In genomic region chr21:14737922-14738321, GRCh38 we compare ENCODE assay signal across 8 cellular contexts.
DNase-seq lines count a peak whose midpoint lies in the region; ATAC-seq and TF ChIP-seq lines count a peak whose summit lies in the region.

No MANE protein-coding gene starts in this region.

- H3K4me1 Mint-ChIP-seq in T-helper 17 cell (no peaks in the 10 kb centered on the region), naive B cell (peaks cover 9 to 26% (median 11%) of the 10 kb centered on the region in 3 donors)

- peak; percentile 65 for TF ChIP-seq CTCF in GM13977 (IDR thresholded peaks at IDR 0.05; ENCODE audit: extremely low read depth, insufficient read depth, missing control alignments)

- no peaks in the 10 kb centered on the region for H3K9me3 Mint-ChIP-seq in naive B cell

- no peak overlapping the region for H3K27ac Mint-ChIP-seq in T-helper 17 cell
- H3K27ac Mint-ChIP-seq in naive B cell, result no peak overlapping the region

- H3K27me3 Mint-ChIP-seq in T-helper 17 cell, result peaks cover 6% of the 10 kb centered on the region
- H3K27me3 Mint-ChIP-seq in naive B cell, result no peaks in the 10 kb centered on the region

- ATAC-seq in T-helper 17 cell, result peak; percentile 85
- peak; percentile 75 to 82 for ATAC-seq in naive B cell (ENCODE audit: low read depth in 2 of 2)
- ATAC-seq in GM21576 (IDR thresholded peaks at IDR 0.05; ENCODE audit: unreplicated experiment), result no peak

- in situ Hi-C loops in ACHN (cut with HindIII; ENCODE audit: low pct_ligation_motif_present, low pct_unique_long_range_greater_than_20kb, low sequenced_read_pairs) (no loop called here), GM13977 (cut with MboI; ENCODE audit: low pct_unique_long_range_greater_than_20kb, low sequenced_read_pairs, unreplicated experiment) (loop anchor here (25.0 kb wide), 2 partner anchors 99 to 749 kb away; no protein-coding TSS in a partner anchor)

- DNase-seq in ACHN (peak; percentile 51), GM13977 (ENCODE audit: low spot score) (no peak), LoVo (ENCODE audit: low spot score) (peak; percentile 59), T-helper 17 cell (peak in 2 of 3 donors; percentile 9 to 42), naive B cell (peak; percentile 55), COLO668 (lab: John Stamatoyannopoulos, UW; ENCODE audit: unreplicated experiment) (no peak)
- DNase-seq in effector CD4-positive, alpha-beta T cell, result peak; percentile 43

- H3K9me3 ChIP-seq in T-helper 17 cell (ENCODE audit: control insufficient read depth, low read length, poor library complexity, severe bottlenecking), result peaks cover 3% of the 10 kb centered on the region

- H3K36me3 Mint-ChIP-seq in T-helper 17 cell (ENCODE audit: low read depth), result no peaks in the 10 kb centered on the region
- H3K36me3 Mint-ChIP-seq in naive B cell, result no peaks in the 10 kb centered on the region

- H3K4me3 Mint-ChIP-seq in T-helper 17 cell (no peak overlapping the region), naive B cell (no peak overlapping the region)

Comparison
In these comparisons a context has a peak if more than half of its experiments do, and no peak if none do; other contexts are left out.
1. DNase-seq: peak in ACHN (single experiment), LoVo (single experiment), T-helper 17 cell (2 of 3), effector CD4-positive, alpha-beta T cell (single experiment) and naive B cell (single experiment); none in GM13977 (single experiment) and COLO668 (single experiment).